ENCODE assay signal across 28 cellular contexts in the genomic region with DNA sequence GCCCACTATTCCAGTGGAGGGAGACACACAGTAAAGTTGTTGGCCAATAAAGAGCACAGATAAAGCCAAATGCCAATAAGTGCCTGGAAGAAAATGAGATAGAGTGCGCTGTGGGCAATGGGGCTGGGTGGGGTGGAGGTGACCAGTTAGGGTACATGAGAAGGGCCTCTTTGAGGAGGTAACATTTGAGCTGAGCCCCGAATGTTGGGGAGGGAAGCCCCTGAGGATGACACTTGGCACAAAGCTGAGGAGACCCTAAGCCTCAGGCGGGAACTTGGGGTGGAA. TPM values are rescaled to one million over a fixed set of nuclear protein-coding genes. Genes with fewer than 3 reads are reported as not detected.
DNase-seq lines count a peak whose midpoint lies in the region; TF ChIP-seq lines count a peak whose summit lies in the region.
"Had no signal": no experiment of that assay in that cellular context is flagged by ENCODE, and none has a peak within 500 bp of the region (broad histone marks: within the 10 kb centered on the region; RNA-seq: fewer than 3 reads in every experiment).

No MANE protein-coding gene starts in this region.

- no peaks in the 10 kb centered on the region for H3K36me3 ChIP-seq in stomach
- H3K36me3 ChIP-seq in brain microvascular endothelial cell (replicated peaks): no peaks in the 10 kb centered on the region
- H3K36me3 ChIP-seq: BLaER1, breast epithelium had no signal

- no peaks in the 10 kb centered on the region for H3K4me1 ChIP-seq in stomach
- H3K4me1 ChIP-seq: parathyroid adenoma had no signal

- H3K27me3 Mint-ChIP-seq in MCF 10A (ENCODE audit: insufficient read depth, unreplicated experiment): no peaks in the 10 kb centered on the region
- H3K27me3 Mint-ChIP-seq: stimulated activated naive CD8-positive, alpha-beta T cell treated with anti-CD3 and anti-CD28 coated beads, Interleukin-15, amount 100 ng/mL, for 72 hours had no signal

- H3K27ac Mint-ChIP-seq in MCF 10A (ENCODE audit: low read depth, unreplicated experiment): no peak overlapping the region
- H3K27ac Mint-ChIP-seq: activated CD4-positive, alpha-beta T cell treated with anti-CD3 and anti-CD28 coated beads, Interleukin-2, amount 10 ng/mL, durations not matched to agents 24 days and 14 days; activated T-cell treated with anti-CD3 and anti-CD28 coated beads, Interleukin-2, amount 50 U/mL, for 72 hours; H9; mesothelial cell of epicardium; natural killer cell treated with Interleukin-12 subunit alpha and Interleukin-12 subunit beta and Interleukin-15 and Interleukin-18, amount 100 ng/mL, for 72 hours; stimulated activated naive CD8-positive, alpha-beta T cell treated with anti-CD3 and anti-CD28 coated beads, Interleukin-15, amount 100 ng/mL, for 72 hours; T-helper 1 cell treated with Interleukin-12 subunit alpha and Interleukin-12 subunit beta and Interleukin-4 antibody, amounts not matched to agents 30 μg/mL and 1 μg/mL, for 36 hours had no signal

- CTCF ChIA-PET in MCF 10A (lab: Yijun Ruan, JAX): interaction anchor here (0.6 to 28.2 kb wide), 13 partner anchors 7 to 210 kb away, joined by 3 to 1438 read pairs (median 6); a partner anchor contains a TSS

- no TSS peak for BruUV-seq in MCF 10A (replicated peaks; lab: Mats Ljungman, UMichigan)

- intact Hi-C loops in MCF 10A (cut with micrococcal nuclease): no loop called here
- intact Hi-C loops in stomach (cut with DNase I; ENCODE audit: low total_unique reads): no loop called here

- TF ChIP-seq CTCF in HL-60 (IDR thresholded peaks at IDR 0.05; ENCODE audit: insufficient read depth, low read length): no peak
- TF ChIP-seq CTCF in MCF 10A (IDR thresholded peaks at IDR 0.05; ENCODE audit: unreplicated experiment): no peak
- TF ChIP-seq CTCF in stomach (IDR thresholded peaks at IDR 0.05): no peak
- no peak for TF ChIP-seq CTCF in brain microvascular endothelial cell (IDR thresholded peaks at IDR 0.05; ENCODE audit: low read depth, low read length, missing control alignments)

- H3K9me3 Mint-ChIP-seq in MCF 10A (ENCODE audit: unreplicated experiment): no peaks in the 10 kb centered on the region
- H3K9me3 Mint-ChIP-seq: activated CD4-positive, alpha-beta T cell treated with anti-CD3 and anti-CD28 coated beads, Interleukin-2, amount 10 ng/mL, durations not matched to agents 24 days and 14 days; activated T-cell treated with anti-CD3 and anti-CD28 coated beads, Interleukin-2, amount 50 U/mL, for 72 hours; mesothelial cell of epicardium; natural killer cell treated with Interleukin-12 subunit alpha and Interleukin-12 subunit beta and Interleukin-15 and Interleukin-18, amount 100 ng/mL, for 72 hours; stimulated activated naive CD8-positive, alpha-beta T cell treated with anti-CD3 and anti-CD28 coated beads, Interleukin-15, amount 100 ng/mL, for 72 hours; T-helper 1 cell treated with Interleukin-12 subunit alpha and Interleukin-12 subunit beta and Interleukin-4 antibody, amounts not matched to agents 30 μg/mL and 1 μg/mL, for 36 hours had no signal

- no peak for TF ChIP-seq POLR2A in stomach (IDR thresholded peaks at IDR 0.05)

- H3K4me1 Mint-ChIP-seq in MCF 10A (ENCODE audit: insufficient read depth, unreplicated experiment): peaks cover 56% of the 10 kb centered on the region
- H3K4me1 Mint-ChIP-seq: H9, mesothelial cell of epicardium had no signal

- peaks cover 8% of the 10 kb centered on the region for H3K36me3 Mint-ChIP-seq in MCF 10A (ENCODE audit: insufficient read depth, unreplicated experiment)
- H3K36me3 Mint-ChIP-seq: mesothelial cell of epicardium; natural killer cell treated with Interleukin-12 subunit alpha and Interleukin-12 subunit beta and Interleukin-15 and Interleukin-18, amount 100 ng/mL, for 72 hours had no signal

- peak overlapping the region; percentile 91 for H3K27ac ChIP-seq in HL-60 (replicated peaks)
- peak overlapping the region in 3 of 5 donors; percentile 45 to 77 (median 56) for H3K27ac ChIP-seq in stomach
- no peak overlapping the region for H3K27ac ChIP-seq in substantia nigra (ENCODE audit: low read depth, low read length, poor library complexity, severe bottlenecking)
- no peak overlapping the region for H3K27ac ChIP-seq in brain microvascular endothelial cell
- H3K27ac ChIP-seq: BLaER1, parathyroid adenoma had no signal

- 73 to 84% (median 80%) methylated on average over 3 of the region's 3 CpGs for WGBS in stomach, 5 donors

- in situ Hi-C loops in brain microvascular endothelial cell (cut with HindIII; ENCODE audit: low pct_ligation_motif_present, low sequenced_read_pairs): loop anchor here (25.0 kb wide), 1 partner anchor 129 kb away; no protein-coding TSS in a partner anchor

- peak overlapping the region; percentile 31 for H3K4me3 ChIP-seq in HL-60 (replicated peaks; ENCODE audit: insufficient read depth, low read length)
- peak overlapping the region in 3 of 4 donors; percentile 3 to 40 (median 27) for H3K4me3 ChIP-seq in stomach
- no peak overlapping the region for H3K4me3 ChIP-seq in brain microvascular endothelial cell (ENCODE audit: low read depth, low read length)
- H3K4me3 ChIP-seq: BLaER1 had no signal

- DNase-seq in HL-60 (ENCODE audit: low read depth in 1 of 2, low spot score in 1 of 2) (no peak), MCF 10A (ENCODE audit: unreplicated experiment) (no peak), islet precursor cell (peak; percentile 7), stomach (no peak), substantia nigra (lab: John Stamatoyannopoulos, UW) (no peak), brain microvascular endothelial cell (no peak), NCI-H345 (lab: John Stamatoyannopoulos, UW) (no peak), dedifferentiated amniotic fluid mesenchymal stem cell (ENCODE audit: extremely low spot score) (no peak)
- DNase-seq: activated CD4-positive, alpha-beta T cell treated with anti-CD3 and anti-CD28 coated beads, Interleukin-2, amount 10 ng/mL, durations not matched to agents 24 days and 14 days; activated naive CD4-positive, alpha-beta T cell treated with Interleukin-2 at 50 U/mL for 16 hours; activated T-cell treated with anti-CD3 and anti-CD28 coated beads, Interleukin-2, amount 50 U/mL, for 72 hours; Caco-2; cortex of kidney; DND-41; H9; Karpas-422; NCI-H1694 treated with DMSO at 0.1 percent for 48 hours; stimulated activated CD4-positive, alpha-beta T cell treated with anti-CD3 and anti-CD28 coated beads, Interleukin-15, amount 100 ng/mL, for 24 hours had no signal

- no peaks in the 10 kb centered on the region for H3K9me3 ChIP-seq in stomach
- H3K9me3 ChIP-seq: BLaER1, breast epithelium, Caco-2 had no signal

- H3K4me3 Mint-ChIP-seq in MCF 10A (ENCODE audit: unreplicated experiment): peak overlapping the region; percentile 69
- H3K4me3 Mint-ChIP-seq: activated CD4-positive, alpha-beta T cell treated with anti-CD3 and anti-CD28 coated beads, Interleukin-2, amount 10 ng/mL, durations not matched to agents 24 days and 14 days; activated T-cell treated with anti-CD3 and anti-CD28 coated beads, Interleukin-2, amount 50 U/mL, for 72 hours; H9; mesothelial cell of epicardium; natural killer cell treated with Interleukin-12 subunit alpha and Interleukin-12 subunit beta and Interleukin-15 and Interleukin-18, amount 100 ng/mL, for 72 hours; stimulated activated naive CD8-positive, alpha-beta T cell treated with anti-CD3 and anti-CD28 coated beads, Interleukin-15, amount 100 ng/mL, for 72 hours; T-helper 1 cell treated with Interleukin-12 subunit alpha and Interleukin-12 subunit beta and Interleukin-4 antibody, amounts not matched to agents 30 μg/mL and 1 μg/mL, for 36 hours had no signal

- POLR2A ChIA-PET in MCF 10A (lab: Yijun Ruan, JAX): interaction anchor here (0.6 to 2.6 kb wide), 14 partner anchors 10 to 636 kb away, joined by 3 to 24 read pairs (median 6); a partner anchor contains a TSS

- no peak for TF ChIP-seq EP300 in stomach (IDR thresholded peaks at IDR 0.05)

- H3K27me3 ChIP-seq in HL-60 (ENCODE audit: insufficient read depth, poor library complexity, severe bottlenecking) (no peaks in the 10 kb centered on the region), stomach (peaks cover 0 to 22% (median 0%) of the 10 kb centered on the region in 3 donors), brain microvascular endothelial cell (replicated peaks) (peaks cover 3% of the 10 kb centered on the region)
- H3K27me3 ChIP-seq: BLaER1, breast epithelium had no signal

RNA-seq across cellular contexts. Expression of a gene that starts 1.0 kb away (rescaled TPM):
- total RNA-seq in MCF 10A (2022): 86.4 and 126 TPM in 2 replicates
- total RNA-seq in stomach: 100 to 1,000 TPM in 3 of 5 donors, 10 to 100 TPM in 1, not detected in 1; 17.4 to 298 (median 146) TPM
- 1,000 to 10,000 TPM in 1 of 3 donors, 100 to 1,000 TPM in 2; 276 to 9,878 (median 780) TPM for polyA plus RNA-seq in stomach
- total RNA-seq: activated CD4-positive, alpha-beta T cell treated with anti-CD3 and anti-CD28 coated beads, Interleukin-2, amount 10 ng/mL, durations not matched to agents 24 days and 14 days; activated T-cell treated with anti-CD3 and anti-CD28 coated beads, Interleukin-2, amount 50 U/mL, for 72 hours; Caco-2; H9 had no signal

RNA-seq across cellular contexts. Expression of a gene that starts 10.0 kb away (rescaled TPM):
- not detected in 2 replicates for total RNA-seq in MCF 10A (2022)
- not detected for total RNA-seq in stomach
- 1 to 10 TPM in 1 of 3 donors, not detected in 2; 4.3 TPM for polyA plus RNA-seq in stomach
- total RNA-seq: activated CD4-positive, alpha-beta T cell treated with anti-CD3 and anti-CD28 coated beads, Interleukin-2, amount 10 ng/mL, durations not matched to agents 24 days and 14 days; breast epithelium; Caco-2; H9; mesothelial cell of epicardium; natural killer cell treated with Interleukin-12 subunit alpha and Interleukin-12 subunit beta and Interleukin-15 and Interleukin-18, amount 100 ng/mL, for 72 hours; RPMI7951; sciatic nerve; urinary bladder had no signal

RNA-seq across cellular contexts. Expression of a gene that starts 16.8 kb away (rescaled TPM):
- total RNA-seq in MCF 10A (2022) (not detected in 2 replicates), stomach (1 to 10 TPM in 1 of 5 donors, not detected in 4; 9.0 TPM)
- 10 to 100 TPM in 2 of 3 donors, 1 to 10 TPM in 1; 8.2 to 58.3 (median 23.5) TPM for polyA plus RNA-seq in stomach
- total RNA-seq: activated CD4-positive, alpha-beta T cell treated with anti-CD3 and anti-CD28 coated beads, Interleukin-2, amount 10 ng/mL, durations not matched to agents 24 days and 14 days; activated T-cell treated with anti-CD3 and anti-CD28 coated beads, Interleukin-2, amount 50 U/mL, for 72 hours; Caco-2; H9; mesothelial cell of epicardium; natural killer cell treated with Interleukin-12 subunit alpha and Interleukin-12 subunit beta and Interleukin-15 and Interleukin-18, amount 100 ng/mL, for 72 hours; RPMI7951 had no signal

RNA-seq across cellular contexts. Expression of a gene that starts 32.2 kb away (rescaled TPM):
- total RNA-seq in MCF 10A (2022) (46.9 and 80.4 TPM in 2 replicates), stomach (10 to 100 TPM in 4 of 5 donors, not detected in 1; 16.8 to 86.4 (median 38.1) TPM)
- over 10,000 TPM in 1 of 3 donors, 100 to 1,000 TPM in 2; 144 to 21,822 (median 281) TPM for polyA plus RNA-seq in stomach
- total RNA-seq: activated CD4-positive, alpha-beta T cell treated with anti-CD3 and anti-CD28 coated beads, Interleukin-2, amount 10 ng/mL, durations not matched to agents 24 days and 14 days; activated T-cell treated with anti-CD3 and anti-CD28 coated beads, Interleukin-2, amount 50 U/mL, for 72 hours; Caco-2; H9; mesothelial cell of epicardium had no signal

RNA-seq across cellular contexts. Expression of a gene that starts 45.9 kb away (rescaled TPM):
- total RNA-seq in MCF 10A (2022): not detected in 2 replicates
- total RNA-seq in stomach: not detected
- 1 to 10 TPM in 1 of 3 donors, not detected in 2; 1.6 TPM for polyA plus RNA-seq in stomach
- total RNA-seq: activated CD4-positive, alpha-beta T cell treated with anti-CD3 and anti-CD28 coated beads, Interleukin-2, amount 10 ng/mL, durations not matched to agents 24 days and 14 days; activated T-cell treated with anti-CD3 and anti-CD28 coated beads, Interleukin-2, amount 50 U/mL, for 72 hours; breast epithelium; Caco-2; H9; mesothelial cell of epicardium; natural killer cell treated with Interleukin-12 subunit alpha and Interleukin-12 subunit beta and Interleukin-15 and Interleukin-18, amount 100 ng/mL, for 72 hours; RPMI7951; sciatic nerve; urinary bladder had no signal
- polyA plus RNA-seq: urinary bladder had no signal

Comparison
In these comparisons a context has a peak if more than half of its experiments do, and no peak if none do; other contexts are left out.
1. H3K27ac ChIP-seq: peak in HL-60 (single experiment) and stomach (3 of 5); none in substantia nigra (single experiment) and brain microvascular endothelial cell (single experiment).